Comparison of ENCODE assay signal across 29 cellular contexts in the genomic region with DNA sequence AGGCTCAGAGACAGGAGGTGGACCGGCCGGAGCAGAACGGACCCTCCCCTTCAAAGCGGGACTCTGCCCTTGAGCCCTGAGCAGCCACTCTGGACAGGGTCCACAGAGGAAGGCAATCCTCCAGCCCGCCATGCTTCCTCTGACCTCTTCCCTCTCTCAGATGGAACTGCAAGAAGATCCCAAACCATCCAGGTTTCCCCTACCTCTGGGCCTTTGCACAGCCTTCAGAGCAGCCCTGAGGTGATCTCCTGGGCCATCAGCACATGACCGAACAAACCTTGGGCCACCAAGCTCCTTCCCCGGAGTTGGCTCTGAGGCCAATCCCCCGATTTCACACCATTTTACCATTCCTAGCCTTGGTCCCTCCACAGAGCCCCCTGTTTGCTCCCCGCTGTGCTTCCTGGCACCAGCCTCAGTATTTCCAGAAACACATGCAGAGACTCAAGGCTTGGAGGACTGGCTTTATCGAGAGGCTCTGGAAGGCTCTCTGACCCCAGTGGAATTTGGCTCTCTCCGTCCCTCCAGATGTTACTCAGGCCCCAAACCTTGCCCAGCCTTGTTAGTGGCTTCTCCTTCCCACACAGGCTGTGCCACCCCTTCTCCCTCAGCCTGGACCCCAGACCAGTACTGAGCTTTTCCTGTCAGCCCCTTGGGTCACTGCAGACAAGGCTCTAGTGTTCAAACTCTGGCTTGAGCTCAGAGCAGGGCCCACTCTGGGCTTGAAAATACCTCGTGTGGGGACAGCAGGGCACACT. TPM values are rescaled to one million over a fixed set of nuclear protein-coding genes. Genes with fewer than 3 reads are reported as not detected.
"Had no signal": no experiment of that assay in that cellular context is flagged by ENCODE, and none has a peak within 500 bp of the region (broad histone marks: within the 10 kb centered on the region; RNA-seq: fewer than 3 reads in every experiment).

No MANE protein-coding gene starts in this region.

- H3K27ac ChIP-seq: ascending aorta, body of pancreas, Peyer's patch, RWPE1, SJCRH30, VCaP had no signal

- H3K9me3 ChIP-seq: ascending aorta, Peyer's patch, SJCRH30, SK-N-SH had no signal

- H3K9me3 Mint-ChIP-seq: activated CD4-positive, alpha-beta memory T cell treated with anti-CD3 and anti-CD28 coated beads for 36 hours; activated CD4-positive, alpha-beta T cell treated with anti-CD3 and anti-CD28 coated beads, Interleukin-2, amount 10 ng/mL, durations not matched to agents 7 days and 5 days; activated naive CD4-positive, alpha-beta T cell treated with anti-CD3 and anti-CD28 coated beads, Interleukin-2, amount 50 U/mL, for 72 hours; activated naive CD8-positive, alpha-beta T cell treated with anti-CD3 and anti-CD28 coated beads, Interleukin-2, amount 50 U/mL, for 24 hours; activated T-cell treated with anti-CD3 and anti-CD28 coated beads, Interleukin-2, amount 50 U/mL, for 24 hours; activated T-helper 1 cell treated with anti-CD3 and anti-CD28 coated beads, Interleukin-12 subunit alpha, Interleukin-12 subunit beta, Interleukin-2, Interleukin-4 antibody, amounts not matched to agents 30 ng/mL and 10 ng/mL and 1 ng/mL, durations not matched to agents 14 hours and 24 hours and 36 hours; central memory CD8-positive, alpha-beta T cell had no signal

- H3K27ac Mint-ChIP-seq: activated CD4-positive, alpha-beta memory T cell treated with anti-CD3 and anti-CD28 coated beads for 36 hours; activated CD4-positive, alpha-beta T cell treated with anti-CD3 and anti-CD28 coated beads, Interleukin-2, amount 10 ng/mL, durations not matched to agents 7 days and 5 days; activated naive CD8-positive, alpha-beta T cell treated with anti-CD3 and anti-CD28 coated beads, Interleukin-2, amount 50 U/mL, for 24 hours; activated T-cell treated with anti-CD3 and anti-CD28 coated beads, Interleukin-2, amount 50 U/mL, for 24 hours; activated T-helper 1 cell treated with anti-CD3 and anti-CD28 coated beads, Interleukin-12 subunit alpha, Interleukin-12 subunit beta, Interleukin-2, Interleukin-4 antibody, amounts not matched to agents 30 ng/mL and 10 ng/mL and 1 ng/mL, durations not matched to agents 14 hours and 24 hours and 36 hours had no signal

- H3K4me1 Mint-ChIP-seq: activated CD4-positive, alpha-beta T cell treated with anti-CD3 and anti-CD28 coated beads, Interleukin-2, amount 10 ng/mL, durations not matched to agents 7 days and 5 days; activated naive CD8-positive, alpha-beta T cell treated with anti-CD3 and anti-CD28 coated beads, Interleukin-2, amount 50 U/mL, for 24 hours; central memory CD8-positive, alpha-beta T cell had no signal

- H3K9ac ChIP-seq: SK-N-SH had no signal

- H3K36me3 Mint-ChIP-seq: activated CD4-positive, alpha-beta memory T cell treated with anti-CD3 and anti-CD28 coated beads for 36 hours; activated naive CD4-positive, alpha-beta T cell treated with anti-CD3 and anti-CD28 coated beads, Interleukin-2, amount 50 U/mL, for 72 hours had no signal

- H3K4me1 ChIP-seq: ascending aorta, body of pancreas, Peyer's patch, SJCRH30 had no signal

- H3K27me3 ChIP-seq: ascending aorta, body of pancreas, MG63, Peyer's patch had no signal

- H3K9me2 ChIP-seq: SK-N-SH had no signal

- H3K27me3 Mint-ChIP-seq: activated CD4-positive, alpha-beta memory T cell treated with anti-CD3 and anti-CD28 coated beads for 36 hours; activated CD4-positive, alpha-beta T cell treated with anti-CD3 and anti-CD28 coated beads, Interleukin-2, amount 10 ng/mL, durations not matched to agents 7 days and 5 days; activated naive CD8-positive, alpha-beta T cell treated with anti-CD3 and anti-CD28 coated beads, Interleukin-2, amount 50 U/mL, for 24 hours; activated T-cell treated with anti-CD3 and anti-CD28 coated beads, Interleukin-2, amount 50 U/mL, for 24 hours had no signal

- ATAC-seq: activated naive CD4-positive, alpha-beta T cell treated with anti-CD3 and anti-CD28 coated beads, Interleukin-2, amount 50 U/mL, for 72 hours; activated naive CD8-positive, alpha-beta T cell treated with anti-CD3 and anti-CD28 coated beads, Interleukin-2, amount 50 U/mL, for 24 hours; body of pancreas had no signal

- H3K4me3 ChIP-seq: ascending aorta, body of pancreas, MG63, Peyer's patch, SJCRH30 had no signal

- H3K4me2 ChIP-seq: SK-N-SH had no signal

- H3K4me3 Mint-ChIP-seq: activated CD4-positive, alpha-beta memory T cell treated with anti-CD3 and anti-CD28 coated beads for 36 hours; activated CD4-positive, alpha-beta T cell treated with anti-CD3 and anti-CD28 coated beads, Interleukin-2, amount 10 ng/mL, durations not matched to agents 7 days and 5 days; activated naive CD8-positive, alpha-beta T cell treated with anti-CD3 and anti-CD28 coated beads, Interleukin-2, amount 50 U/mL, for 24 hours; activated T-cell treated with anti-CD3 and anti-CD28 coated beads, Interleukin-2, amount 50 U/mL, for 24 hours; activated T-helper 1 cell treated with anti-CD3 and anti-CD28 coated beads, Interleukin-12 subunit alpha, Interleukin-12 subunit beta, Interleukin-2, Interleukin-4 antibody, amounts not matched to agents 30 ng/mL and 10 ng/mL and 1 ng/mL, durations not matched to agents 14 hours and 24 hours and 36 hours; central memory CD8-positive, alpha-beta T cell had no signal

- DNase-seq: activated CD4-positive, alpha-beta memory T cell treated with anti-CD3 and anti-CD28 coated beads for 36 hours; activated CD4-positive, alpha-beta T cell treated with anti-CD3 and anti-CD28 coated beads, Interleukin-2, amount 10 ng/mL, durations not matched to agents 7 days and 5 days; activated CD4-positive, CD25-positive, alpha-beta regulatory T cell; activated effector memory CD4-positive, alpha-beta T cell treated with anti-CD3 and anti-CD28 coated beads, Interleukin-2, amount 50 U/mL, for 16 hours; activated naive CD4-positive, alpha-beta T cell treated with Interleukin-2 at 50 U/mL for 16 hours; activated naive CD8-positive, alpha-beta T cell treated with anti-CD3 and anti-CD28 coated beads, Interleukin-2, amount 50 U/mL, for 24 hours; activated T-cell treated with anti-CD3 and anti-CD28 coated beads, Interleukin-2, amount 50 U/mL, for 24 hours; amniotic stem cell; body of pancreas; KG1; MG63; NCI-H1105; NCI-H1436 treated with DMSO at 0.1 percent for 48 hours; NCI-H187; NCI-H2081; NCI-H510A treated with DMSO at 0.1 percent for 48 hours; Peyer's patch; Right ventricle myocardium superior; SJCRH30; SK-N-SH; T-helper 1 cell had no signal

- H3K36me3 ChIP-seq: ascending aorta, MG63, Peyer's patch, SJCRH30 had no signal

RNA-seq across cellular contexts. Expression of a gene that starts 48.6 kb away (rescaled TPM):
- total RNA-seq: activated CD4-positive, alpha-beta memory T cell treated with anti-CD3 and anti-CD28 coated beads for 36 hours; activated CD4-positive, alpha-beta T cell treated with anti-CD3 and anti-CD28 coated beads, Interleukin-2, amount 10 ng/mL, durations not matched to agents 7 days and 5 days; activated CD8-positive, alpha-beta memory T cell treated with anti-CD3 and anti-CD28 coated beads for 36 hours; activated naive CD4-positive, alpha-beta T cell treated with anti-CD3 and anti-CD28 coated beads, Interleukin-2, amount 50 U/mL, for 72 hours; SJCRH30; T-helper 2 cell treated with Interferon-gamma antibody and Interleukin-4, amounts not matched to agents 100 ng/mL and 5 ng/mL, for 36 hours had no signal
